In genomic region chrX:54808109-54808604, GRCh38 we compare ENCODE assay signal across 8 cellular contexts. TPM values are rescaled to one million over a fixed set of nuclear protein-coding genes. Genes with fewer than 3 reads are reported as not detected.
DNase-seq lines count a peak whose midpoint lies in the region; ATAC-seq, FAIRE-seq and TF ChIP-seq lines count a peak whose summit lies in the region.

No MANE protein-coding gene starts in this region.

- no peak for TF ChIP-seq RAD21 in A549 (conservative IDR thresholded peaks at IDR 0.05 in 1 of 2, IDR thresholded peaks at IDR 0.05 in 1 of 2)

- H3K4me2 ChIP-seq in A549, result peak overlapping the region; percentile 85
- H3K4me2 ChIP-seq in neuronal stem cell (ENCODE audit: insufficient read depth, low read length, poor library complexity, severe bottlenecking), result peak overlapping the region; percentile 25

- H4K91ac ChIP-seq in neuronal stem cell (ENCODE audit: low read depth, low read length, poor library complexity), result no peak overlapping the region

- H3K36me3 ChIP-seq in neuronal stem cell (replicated peaks in 1 of 2; ENCODE audit: control insufficient read depth in 2 of 2, insufficient read depth in 2 of 2, low read length in 2 of 2), result peaks cover 31 to 41% of the 10 kb centered on the region in 2 donors

- DNase-seq in A549 (ENCODE audit: low read depth in 1 of 2, low spot score in 1 of 2) (peak; percentile 32 to 36), NCI-H748 (lab: John Stamatoyannopoulos, UW; ENCODE audit: unreplicated experiment) (peak; percentile 94), activated gamma-delta T cell treated with Interleukin-2 at 50 U/mL for 16 hours (peak; percentile 47), frontal cortex (ENCODE audit: low spot score in 2 of 2) (peak; percentile 59 to 68), neuronal stem cell (ENCODE audit: low spot score) (peak; percentile 70), ureter (ENCODE audit: low spot score) (peak; percentile 75)

- no peak for TF ChIP-seq EP300 in A549 (IDR thresholded peaks at IDR 0.05)

- H2AFZ ChIP-seq in neuronal stem cell (ENCODE audit: low read length), result peak overlapping the region; percentile 45

- H2BK120ac ChIP-seq in neuronal stem cell (ENCODE audit: low read depth, low read length), result no peak overlapping the region

- H3K4me1 ChIP-seq in A549 (peaks cover 9% of the 10 kb centered on the region; the same call in 2 of the 3 replicates), neuronal stem cell (ENCODE audit: control insufficient read depth in 2 of 2, insufficient read depth in 1 of 2, low read depth in 1 of 2, low read length in 2 of 2) (peaks cover 0 to 2% of the 10 kb centered on the region in 2 donors)

- no peak overlapping the region for H4K8ac ChIP-seq in neuronal stem cell (ENCODE audit: low read depth, low read length)

- H2BK5ac ChIP-seq in neuronal stem cell (ENCODE audit: low read length), result peak overlapping the region; percentile 53

- no peak overlapping the region for H2BK15ac ChIP-seq in neuronal stem cell (ENCODE audit: low read length)

- FAIRE-seq in A549 (lab: Jason Lieb, UNC), result no peak
- no peak for FAIRE-seq in frontal cortex (lab: Jason Lieb, UNC)

- peak overlapping the region; percentile 90 for H3K9ac ChIP-seq in neuronal stem cell (ENCODE audit: low read depth, low read length, poor library complexity)

- no peak overlapping the region for H3K14ac ChIP-seq in neuronal stem cell (ENCODE audit: low read length)

- H3K18ac ChIP-seq in neuronal stem cell (ENCODE audit: low read length), result peak overlapping the region; percentile 96

- H3K23ac ChIP-seq in neuronal stem cell (ENCODE audit: low read depth, low read length, poor library complexity), result no peak overlapping the region

- TF ChIP-seq POLR2A in A549 (IDR thresholded peaks at IDR 0.05; ENCODE audit: low read length), result no peak

- CTCF ChIA-PET in A549 (lab: Yijun Ruan, JAX), result interaction anchor here (0.6 to 3.8 kb wide), 4 partner anchors 9 to 353 kb away, joined by 3 to 11 read pairs (median 3); no protein-coding TSS in a partner anchor

- H3K9me3 ChIP-seq in A549 (no peaks in the 10 kb centered on the region), neuronal stem cell (replicated peaks in 1 of 2; ENCODE audit: control insufficient read depth in 2 of 2, insufficient read depth in 1 of 2, low read depth in 1 of 2, low read length in 2 of 2) (no peaks in the 10 kb centered on the region)

- H3K79me1 ChIP-seq in neuronal stem cell (ENCODE audit: low read depth, low read length), result peaks cover 3% of the 10 kb centered on the region

- WGBS in A549 (ENCODE audit: missing lambda C conversion rate), result 0% methylated on average over 16 of the region's 23 CpGs
- no CpG with 5 or more reads among the region's 23 CpGs for WGBS in neuronal stem cell (ENCODE audit: extremely low coverage in 2 of 2, insufficient read length in 2 of 2, insufficient replicate concordance in 1 of 2), 2 donors

- TF ChIP-seq CTCF in A549 (IDR thresholded peaks at IDR 0.05), result no peak

- H2BK12ac ChIP-seq in neuronal stem cell (ENCODE audit: low read length), result no peak overlapping the region

- no peak overlapping the region for H2AK5ac ChIP-seq in neuronal stem cell (ENCODE audit: low read depth, low read length)

- ATAC-seq in A549 (peak; percentile 69 to 73), GM18502 (IDR thresholded peaks at IDR 0.05; ENCODE audit: poor library complexity, unreplicated experiment) (peak; percentile 27), HG03060 (IDR thresholded peaks at IDR 0.05; ENCODE audit: low read depth, unreplicated experiment) (peak; percentile 14)

- POLR2A ChIA-PET in A549 (lab: Yijun Ruan, JAX), result interaction anchor here (1.3 to 1.8 kb wide), 2 partner anchors 169 to 192 kb away, joined by 14 to 20 read pairs; partner anchors contain the start of gene APEX2

- H3K4me3 ChIP-seq in A549 (peak overlapping the region; percentile 92), neuronal stem cell (ENCODE audit: low read length in 2 of 2) (peak overlapping the region; percentile 75 to 94)

- peaks cover 0 to 20% (median 0%) of the 10 kb centered on the region in 3 experiments for H3K27me3 ChIP-seq in neuronal stem cell (ENCODE audit: control insufficient read depth in 3 of 3, insufficient read depth in 3 of 3, low read depth in 1 of 3, low read length in 3 of 3)

- H3K27ac ChIP-seq in A549 (peak overlapping the region; percentile 78 to 90), neuronal stem cell (replicated peaks; ENCODE audit: low read length) (peak overlapping the region; percentile 98)

- no peak overlapping the region for H3K4ac ChIP-seq in neuronal stem cell (ENCODE audit: low read length)

TF ChIP-seq in A549, 52 proteins besides CTCF, POLR2A, EP300 and RAD21:
- no peak for TF ChIP-seq FOXS1 (CRISPR knock-in tag; IDR thresholded peaks at IDR 0.05)
- TF ChIP-seq, protein P1, sequence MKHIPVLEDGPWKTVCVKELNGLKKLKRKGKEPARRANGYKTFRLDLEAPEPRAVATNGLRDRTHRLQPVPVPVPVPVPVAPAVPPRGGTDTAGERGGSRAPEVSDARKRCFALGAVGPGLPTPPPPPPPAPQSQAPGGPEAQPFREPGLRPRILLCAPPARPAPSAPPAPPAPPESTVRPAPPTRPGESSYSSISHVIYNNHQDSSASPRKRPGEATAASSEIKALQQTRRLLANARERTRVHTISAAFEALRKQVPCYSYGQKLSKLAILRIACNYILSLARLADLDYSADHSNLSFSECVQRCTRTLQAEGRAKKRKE (CRISPR knock-in tag; IDR thresholded peaks at IDR 0.05; ENCODE audit: low read depth), result no peak
- no peak for TF ChIP-seq HOXB13 (CRISPR knock-in tag; IDR thresholded peaks at IDR 0.05; ENCODE audit: low read depth)
- peak; percentile 52; the same call in 1 of the 2 replicates for TF ChIP-seq PHF8 (IDR thresholded peaks at IDR 0.05; ENCODE audit: borderline replicate concordance, low read depth)

RNA-seq across cellular contexts. Expression of gene MAGED2, which starts 0.6 kb away (rescaled TPM):
- 79.9 and 87.6 TPM in 2 replicates for polyA plus RNA-seq in A549 (2011; rRNA removed)
- polyA plus RNA-seq in A549 (2012; cell fraction: cytosol; rRNA removed), result 41.7 and 47.9 TPM in 2 replicates
- 76.6 and 96.7 TPM in 2 replicates for polyA plus RNA-seq in A549 (2012; cell fraction: nucleus; rRNA removed)
- polyA plus RNA-seq in A549 (2017; fragmentation: RNase III; extraction: RNeasy Plus Mini Kit Qiagen cat#74134 plus additional on column Dnase treatment), result 87.7 to 127 TPM (median 109 TPM) in 3 replicates
- 35.7 and 39.0 TPM in 2 replicates for polyA minus RNA-seq in A549 (2011; rRNA and poly(A)+ RNA removed)
- total RNA-seq in frontal cortex, result 246 TPM
- 141 TPM for polyA plus RNA-seq in neuronal stem cell (2013, experiment 1 of 2)
- polyA plus RNA-seq in neuronal stem cell (2013, experiment 2 of 2), result 142 TPM
- 162 TPM for total RNA-seq in ureter

RNA-seq across cellular contexts. Expression of gene ITIH6, which starts 10.1 kb away (rescaled TPM):
- 0.04 and 0.11 TPM in 2 replicates for polyA plus RNA-seq in A549 (2011; rRNA removed)
- under 0.01 and 0.01 TPM in 2 replicates for polyA plus RNA-seq in A549 (2012; cell fraction: cytosol; rRNA removed)
- polyA plus RNA-seq in A549 (2012; cell fraction: nucleus; rRNA removed), result not detected in 2 replicates
- not detected in 3 replicates for polyA plus RNA-seq in A549 (2017; fragmentation: RNase III; extraction: RNeasy Plus Mini Kit Qiagen cat#74134 plus additional on column Dnase treatment)
- polyA minus RNA-seq in A549 (2011; rRNA and poly(A)+ RNA removed), result 0.04 and 0.10 TPM in 2 replicates
- not detected for total RNA-seq in frontal cortex
- polyA plus RNA-seq in neuronal stem cell (2013, experiment 1 of 2), result 0.03 TPM
- 0.07 TPM for polyA plus RNA-seq in neuronal stem cell (2013, experiment 2 of 2)
- total RNA-seq in ureter, result not detected

Comparison
In these comparisons a context has a peak if more than half of its experiments do, and no peak if none do; other contexts are left out.
1. Peak in every context shown above with its lines: DNase-seq, ATAC-seq, H3K4me3 ChIP-seq and H3K27ac ChIP-seq.
2. ATAC-seq: peak in every context shown above with its lines; median percentile 71 in A549; 27 in GM18502; 14 in HG03060.
3. DNase-seq: peak in every context shown above with its lines; median percentile 94 in NCI-H748; 75 in ureter; 70 in neuronal stem cell; 64 in frontal cortex; 47 in activated gamma-delta T cell treated with Interleukin-2 at 50 U/mL for 16 hours; 34 in A549.